Comparison of ENCODE assay signal across 8 cellular contexts in the genomic region with DNA sequence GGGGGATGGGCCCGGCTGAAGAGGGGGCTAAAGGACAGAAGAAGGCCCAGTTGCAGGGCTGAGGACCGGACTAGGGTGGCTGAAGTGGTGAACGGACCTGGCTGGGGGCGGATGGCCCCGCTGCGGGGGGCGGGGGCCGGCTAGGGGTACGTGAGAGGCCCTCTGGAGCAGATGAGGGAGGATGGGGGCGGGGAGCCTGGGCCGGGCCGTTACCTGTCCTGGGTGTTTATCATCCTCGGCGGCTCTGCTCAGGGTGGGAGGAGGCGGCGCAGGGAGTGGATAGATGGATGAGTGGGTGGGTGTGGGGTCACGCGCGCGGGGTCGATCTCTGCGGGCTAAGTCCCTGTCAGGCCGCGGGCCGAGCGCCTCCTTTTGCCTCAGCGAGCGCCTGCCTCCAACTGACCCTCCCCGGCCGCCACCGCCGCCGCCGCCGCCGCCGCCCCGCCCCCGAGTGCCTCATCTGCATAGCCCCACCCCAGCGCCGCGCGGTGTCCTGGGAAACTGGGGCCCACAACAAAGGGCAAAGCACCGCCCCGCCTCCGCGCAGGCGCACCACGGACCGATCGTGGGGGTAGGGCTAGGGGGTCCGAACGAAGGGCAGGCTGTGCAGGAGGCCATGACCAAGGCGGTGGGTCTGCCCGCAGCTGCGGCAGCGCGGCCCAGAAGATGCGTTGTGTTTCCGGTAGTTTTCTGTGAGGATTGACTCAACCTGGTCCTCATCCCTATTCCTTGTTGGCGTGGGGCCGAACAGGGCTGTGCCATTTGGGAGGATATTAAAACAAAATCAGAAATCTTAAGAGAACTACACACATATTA.
A peak's percentile ranks its signal among the peaks of the same experiment; 100 is the strongest.
DNase-seq lines count a peak whose midpoint lies in the region; ATAC-seq and TF ChIP-seq lines count a peak whose summit lies in the region.

No MANE protein-coding gene starts in this region.

- no peak for TF ChIP-seq CTCF in Calu3 (IDR thresholded peaks at IDR 0.05; ENCODE audit: unreplicated experiment)

- CTCF ChIA-PET in Calu3 (lab: Charles Lee) = no interaction called here

- H3K4me3 Mint-ChIP-seq in Calu3 (ENCODE audit: low read depth, unreplicated experiment) = peak overlapping the region; percentile 69

- no peaks in the 10 kb centered on the region for H3K36me3 ChIP-seq in mucosa of rectum (ENCODE audit: control insufficient read depth in 2 of 2, insufficient read depth in 2 of 2, low read length in 2 of 2)

- H3K9me3 ChIP-seq in mucosa of rectum (ENCODE audit: control insufficient read depth in 2 of 2, low read length in 2 of 2) = no peaks in the 10 kb centered on the region

- H3K4me1 Mint-ChIP-seq in Calu3 (ENCODE audit: low read depth, unreplicated experiment) = peaks cover 39% of the 10 kb centered on the region

- peak overlapping the region; percentile 14 for H3K27ac ChIP-seq in epithelial cell of prostate
- peak overlapping the region; percentile 75 to 79 for H3K27ac ChIP-seq in mucosa of rectum (ENCODE audit: low read depth in 2 of 2, low read length in 2 of 2)

- DNase-seq in Calu3 (peak; percentile 99), OCI-M1 (lab: John Stamatoyannopoulos, UW) (peak; percentile 95), activated T-cell treated with anti-CD3 and anti-CD28 coated beads for 48 hours (ENCODE audit: low read depth) (peak; percentile 95), epithelial cell of prostate (ENCODE audit: low read depth, low spot score) (no peak)
- DNase-seq in stimulated activated CD8-positive, alpha-beta memory T cell treated with anti-CD3 and anti-CD28 coated beads, Interleukin-4, amount 100 ng/mL, for 24 hours (ENCODE audit: low read depth) = peak; percentile 96

- H3K4me1 ChIP-seq in mucosa of rectum (ENCODE audit: control insufficient read depth in 2 of 2, insufficient read depth in 2 of 2, low read length in 2 of 2) = peaks cover 28 to 31% of the 10 kb centered on the region in 2 donors

- no TSS peak for BruUV-seq in Calu3 (replicated peaks; lab: Mats Ljungman, UMichigan)

- peak; percentile 81 for ATAC-seq in GM21529 (IDR thresholded peaks at IDR 0.05; ENCODE audit: unreplicated experiment)

- no peaks in the 10 kb centered on the region for H3K9me3 Mint-ChIP-seq in Calu3 (ENCODE audit: low read depth, unreplicated experiment)

- H3K27ac Mint-ChIP-seq in Calu3 (ENCODE audit: unreplicated experiment) = peak overlapping the region; percentile 59

- H3K4me3 ChIP-seq in mucosa of rectum (ENCODE audit: low read length in 2 of 2) = peak overlapping the region; percentile 89 to 92

- intact Hi-C loops in Calu3 (cut with micrococcal nuclease; ENCODE audit: unreplicated experiment) = no loop called here

- TF ChIP-seq RAD21 in Ishikawa (IDR thresholded peaks at IDR 0.05; ENCODE audit: low read depth) = no peak

- peak overlapping the region; percentile 84 to 94 for H3K9ac ChIP-seq in mucosa of rectum (ENCODE audit: low read depth in 1 of 2, low read length in 2 of 2)

- H3K27me3 ChIP-seq in mucosa of rectum (ENCODE audit: control insufficient read depth in 2 of 2, insufficient read depth in 2 of 2, low read length in 2 of 2) = no peaks in the 10 kb centered on the region

- no peaks in the 10 kb centered on the region for H3K27me3 Mint-ChIP-seq in Calu3 (ENCODE audit: unreplicated experiment)

- TF ChIP-seq EP300 in Ishikawa (IDR thresholded peaks at IDR 0.05; ENCODE audit: borderline replicate concordance) = 0 out of 2 replicates have a peak, but pooled peaks have one; percentile 11

- peaks cover 32% of the 10 kb centered on the region for H3K36me3 Mint-ChIP-seq in Calu3 (ENCODE audit: insufficient read depth, unreplicated experiment)

TF ChIP-seq in Ishikawa, 13 proteins besides CTCF, POLR2A, EP300 and RAD21:
- peak; percentile 70 for TF ChIP-seq YY1 (IDR thresholded peaks at IDR 0.05; ENCODE audit: low read depth)
- no peak for TF ChIP-seq TEAD4 (IDR thresholded peaks at IDR 0.05)
- TF ChIP-seq, protein P1, sequence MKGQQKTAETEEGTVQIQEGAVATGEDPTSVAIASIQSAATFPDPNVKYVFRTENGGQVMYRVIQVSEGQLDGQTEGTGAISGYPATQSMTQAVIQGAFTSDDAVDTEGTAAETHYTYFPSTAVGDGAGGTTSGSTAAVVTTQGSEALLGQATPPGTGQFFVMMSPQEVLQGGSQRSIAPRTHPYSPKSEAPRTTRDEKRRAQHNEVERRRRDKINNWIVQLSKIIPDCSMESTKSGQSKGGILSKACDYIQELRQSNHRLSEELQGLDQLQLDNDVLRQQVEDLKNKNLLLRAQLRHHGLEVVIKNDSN (IDR thresholded peaks at IDR 0.05) = no peak
- peak; percentile 63 for TF ChIP-seq TAF1 (IDR thresholded peaks at IDR 0.05; ENCODE audit: low read depth)
- TF ChIP-seq, protein P2, sequence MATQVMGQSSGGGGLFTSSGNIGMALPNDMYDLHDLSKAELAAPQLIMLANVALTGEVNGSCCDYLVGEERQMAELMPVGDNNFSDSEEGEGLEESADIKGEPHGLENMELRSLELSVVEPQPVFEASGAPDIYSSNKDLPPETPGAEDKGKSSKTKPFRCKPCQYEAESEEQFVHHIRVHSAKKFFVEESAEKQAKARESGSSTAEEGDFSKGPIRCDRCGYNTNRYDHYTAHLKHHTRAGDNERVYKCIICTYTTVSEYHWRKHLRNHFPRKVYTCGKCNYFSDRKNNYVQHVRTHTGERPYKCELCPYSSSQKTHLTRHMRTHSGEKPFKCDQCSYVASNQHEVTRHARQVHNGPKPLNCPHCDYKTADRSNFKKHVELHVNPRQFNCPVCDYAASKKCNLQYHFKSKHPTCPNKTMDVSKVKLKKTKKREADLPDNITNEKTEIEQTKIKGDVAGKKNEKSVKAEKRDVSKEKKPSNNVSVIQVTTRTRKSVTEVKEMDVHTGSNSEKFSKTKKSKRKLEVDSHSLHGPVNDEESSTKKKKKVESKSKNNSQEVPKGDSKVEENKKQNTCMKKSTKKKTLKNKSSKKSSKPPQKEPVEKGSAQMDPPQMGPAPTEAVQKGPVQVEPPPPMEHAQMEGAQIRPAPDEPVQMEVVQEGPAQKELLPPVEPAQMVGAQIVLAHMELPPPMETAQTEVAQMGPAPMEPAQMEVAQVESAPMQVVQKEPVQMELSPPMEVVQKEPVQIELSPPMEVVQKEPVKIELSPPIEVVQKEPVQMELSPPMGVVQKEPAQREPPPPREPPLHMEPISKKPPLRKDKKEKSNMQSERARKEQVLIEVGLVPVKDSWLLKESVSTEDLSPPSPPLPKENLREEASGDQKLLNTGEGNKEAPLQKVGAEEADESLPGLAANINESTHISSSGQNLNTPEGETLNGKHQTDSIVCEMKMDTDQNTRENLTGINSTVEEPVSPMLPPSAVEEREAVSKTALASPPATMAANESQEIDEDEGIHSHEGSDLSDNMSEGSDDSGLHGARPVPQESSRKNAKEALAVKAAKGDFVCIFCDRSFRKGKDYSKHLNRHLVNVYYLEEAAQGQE (IDR thresholded peaks at IDR 0.05; ENCODE audit: low read depth) = no peak
- TF ChIP-seq CREB1 (IDR thresholded peaks at IDR 0.05; ENCODE audit: low read depth) = no peak
- TF ChIP-seq FOXM1 (IDR thresholded peaks at IDR 0.05; ENCODE audit: borderline replicate concordance, low read depth) = no peak
- TF ChIP-seq CEBPB (IDR thresholded peaks at IDR 0.05) = no peak
- TF ChIP-seq, protein P3, sequence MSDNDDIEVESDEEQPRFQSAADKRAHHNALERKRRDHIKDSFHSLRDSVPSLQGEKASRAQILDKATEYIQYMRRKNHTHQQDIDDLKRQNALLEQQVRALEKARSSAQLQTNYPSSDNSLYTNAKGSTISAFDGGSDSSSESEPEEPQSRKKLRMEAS (IDR thresholded peaks at IDR 0.05) = peak; percentile 41; the same call in 1 of the 2 replicates
- peak; percentile 20; the same call in 1 of the 2 replicates for TF ChIP-seq ZBTB7A (IDR thresholded peaks at IDR 0.05; ENCODE audit: low read depth)
- TF ChIP-seq NFIC (IDR thresholded peaks at IDR 0.05) = no peak
- TF ChIP-seq EGR1 (IDR thresholded peaks at IDR 0.05) = 0 out of 2 replicates have a peak, but pooled peaks have one; percentile 20
- TF ChIP-seq TCF12 (IDR thresholded peaks at IDR 0.05; ENCODE audit: low read depth) = no peak
TF ChIP-seq in Ishikawa: peak in this region for 5.
